16 cellular contexts compared by ENCODE assay signal in genomic region chr9:128121924-128122808, GRCh38. TPM values are rescaled to one million over a fixed set of nuclear protein-coding genes. Genes with fewer than 3 reads are reported as not detected.
"Had no signal": no experiment of that assay in that cellular context is flagged by ENCODE, and none has a peak within 500 bp of the region (broad histone marks: within the 10 kb centered on the region; RNA-seq: fewer than 3 reads in every experiment).

No MANE protein-coding gene starts in this region.

- H3K27me3 Mint-ChIP-seq: activated naive CD8-positive, alpha-beta T cell treated with anti-CD3 and anti-CD28 coated beads for 36 hours; naive thymus-derived CD8-positive, alpha-beta T cell had no signal

- H3K27ac Mint-ChIP-seq: activated naive CD8-positive, alpha-beta T cell treated with anti-CD3 and anti-CD28 coated beads for 36 hours; naive thymus-derived CD8-positive, alpha-beta T cell; stimulated activated effector memory CD8-positive, alpha-beta T cell treated with anti-CD3 and anti-CD28 coated beads, Interleukin-12 subunit alpha, Interleukin-12 subunit beta, amount 100 ng/mL, for 72 hours had no signal

- H3K27ac ChIP-seq: dorsolateral prefrontal cortex, esophagus muscularis mucosa, tibial artery had no signal

- H3K9me3 Mint-ChIP-seq: activated naive CD8-positive, alpha-beta T cell treated with anti-CD3 and anti-CD28 coated beads for 36 hours; naive thymus-derived CD8-positive, alpha-beta T cell; stimulated activated effector memory CD8-positive, alpha-beta T cell treated with anti-CD3 and anti-CD28 coated beads, Interleukin-12 subunit alpha, Interleukin-12 subunit beta, amount 100 ng/mL, for 72 hours had no signal

- H3K27me3 ChIP-seq: dorsolateral prefrontal cortex, esophagus muscularis mucosa, tibial artery had no signal

- H3K4me3 ChIP-seq: dorsolateral prefrontal cortex, esophagus muscularis mucosa, smooth muscle cell, tibial artery had no signal

- ATAC-seq: naive thymus-derived CD8-positive, alpha-beta T cell; stimulated activated effector memory CD8-positive, alpha-beta T cell treated with anti-CD3 and anti-CD28 coated beads, Interleukin-12 subunit alpha, Interleukin-12 subunit beta, amount 100 ng/mL, for 72 hours had no signal

- H3K4me2 ChIP-seq: smooth muscle cell had no signal

- H3K9me3 ChIP-seq: esophagus muscularis mucosa, tibial artery had no signal

- DNase-seq: activated CD4-positive, alpha-beta T cell treated with anti-CD3 and anti-CD28 coated beads, Interleukin-2, amount 50 U/mL, for 1 hour; activated CD4-positive, CD25-positive, alpha-beta regulatory T cell; activated gamma-delta T cell treated with Interleukin-2 at 50 U/mL for 16 hours; activated naive CD8-positive, alpha-beta T cell treated with anti-CD3 and anti-CD28 coated beads for 36 hours; retina; T-helper 2 cell had no signal

- FAIRE-seq: endometrium, TTC549 had no signal

- H3K4me3 Mint-ChIP-seq: activated naive CD8-positive, alpha-beta T cell treated with anti-CD3 and anti-CD28 coated beads for 36 hours; naive thymus-derived CD8-positive, alpha-beta T cell; stimulated activated effector memory CD8-positive, alpha-beta T cell treated with anti-CD3 and anti-CD28 coated beads, Interleukin-12 subunit alpha, Interleukin-12 subunit beta, amount 100 ng/mL, for 72 hours had no signal

RNA-seq across cellular contexts. Expression of gene LCN2, which starts 27.1 kb away (rescaled TPM):
- total RNA-seq: activated naive CD8-positive, alpha-beta T cell treated with anti-CD3 and anti-CD28 coated beads for 36 hours; fibroblast of villous mesenchyme; naive thymus-derived CD8-positive, alpha-beta T cell; osteocyte; smooth muscle cell had no signal
- polyA plus RNA-seq: naive thymus-derived CD8-positive, alpha-beta T cell; smooth muscle cell had no signal
